In the genomic region with DNA sequence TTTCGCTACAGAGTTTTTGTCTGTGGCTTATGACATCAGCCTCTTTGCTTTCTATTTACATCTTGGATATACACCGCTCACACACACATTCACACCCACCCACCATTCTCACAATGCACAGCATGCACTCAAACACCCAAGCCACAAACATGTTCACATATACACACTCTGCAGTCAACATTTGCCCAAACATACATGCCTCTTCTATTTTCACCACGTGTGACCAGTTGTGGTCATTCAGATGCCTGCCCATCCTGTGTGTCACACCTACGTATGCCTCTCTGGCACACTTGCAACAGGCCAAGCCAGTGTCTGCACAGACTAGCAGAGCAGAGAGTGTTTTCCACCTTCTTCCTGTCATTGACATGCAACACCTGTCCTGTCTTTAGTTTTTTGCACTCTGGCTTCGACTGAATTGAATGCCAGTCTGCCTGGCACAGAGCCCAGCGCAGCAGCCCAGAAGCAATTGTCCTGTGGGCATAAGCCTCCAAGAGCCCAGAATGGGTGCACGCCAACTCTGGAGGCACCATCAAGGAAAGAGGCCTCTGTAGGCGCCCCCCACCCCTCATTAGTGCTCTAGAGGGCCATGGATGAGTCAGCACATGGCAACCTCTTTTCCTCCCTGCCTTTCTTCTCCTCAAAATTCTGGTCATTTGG, we compare ENCODE assay signal across 11 cellular contexts. TPM values are rescaled to one million over a fixed set of nuclear protein-coding genes. Genes with fewer than 3 reads are reported as not detected.
A peak's percentile ranks its signal among the peaks of the same experiment; 100 is the strongest.
DNase-seq lines count a peak whose midpoint lies in the region; ATAC-seq and TF ChIP-seq lines count a peak whose summit lies in the region.
"Had no signal": no experiment of that assay in that cellular context is flagged by ENCODE, and none has a peak within 500 bp of the region (broad histone marks: within the 10 kb centered on the region; RNA-seq: fewer than 3 reads in every experiment).

No MANE protein-coding gene starts in this region.

- POLR2A ChIA-PET in MCF 10A (lab: Yijun Ruan, JAX) (no interaction called here), T-cell (lab: Charles Lee) (no interaction called here)

- no peak for TF ChIP-seq POLR2A in breast epithelium (IDR thresholded peaks at IDR 0.05)

- no TSS peak for BruUV-seq in MCF 10A (replicated peaks; lab: Mats Ljungman, UMichigan)

- no peak overlapping the region for H3K4me3 Mint-ChIP-seq in MCF 10A (ENCODE audit: unreplicated experiment)
- H3K4me3 Mint-ChIP-seq in T-cell: no peak overlapping the region
- no peak overlapping the region for H3K4me3 Mint-ChIP-seq in CD14-positive monocyte
- H3K4me3 Mint-ChIP-seq: activated CD4-positive, alpha-beta memory T cell treated with anti-CD3 and anti-CD28 coated beads for 36 hours had no signal

- no peaks in the 10 kb centered on the region for H3K27me3 ChIP-seq in breast epithelium

- H3K4me3 ChIP-seq in breast epithelium: no peak overlapping the region

- H3K27me3 Mint-ChIP-seq in MCF 10A (ENCODE audit: insufficient read depth, unreplicated experiment) (no peaks in the 10 kb centered on the region), T-cell (peaks cover 0 to 12% of the 10 kb centered on the region in 2 donors), CD14-positive monocyte (ENCODE audit: low read depth in 3 of 3) (peaks cover 1 to 5% (median 2%) of the 10 kb centered on the region in 3 donors)

- no peak overlapping the region for H3K27ac ChIP-seq in breast epithelium

- H3K27ac Mint-ChIP-seq in MCF 10A (ENCODE audit: low read depth, unreplicated experiment) (no peak overlapping the region), T-cell (no peak overlapping the region), CD14-positive monocyte (no peak overlapping the region)
- H3K27ac Mint-ChIP-seq: activated CD4-positive, alpha-beta memory T cell treated with anti-CD3 and anti-CD28 coated beads for 36 hours had no signal

- H3K9me3 ChIP-seq in breast epithelium: no peaks in the 10 kb centered on the region

- H3K9me3 Mint-ChIP-seq in MCF 10A (ENCODE audit: unreplicated experiment): peaks cover 8% of the 10 kb centered on the region
- no peaks in the 10 kb centered on the region for H3K9me3 Mint-ChIP-seq in T-cell
- H3K9me3 Mint-ChIP-seq in CD14-positive monocyte: peaks cover 0 to 5% (median 0%) of the 10 kb centered on the region in 7 donors
- H3K9me3 Mint-ChIP-seq: activated CD4-positive, alpha-beta memory T cell treated with anti-CD3 and anti-CD28 coated beads for 36 hours had no signal

- H3K4me1 Mint-ChIP-seq in MCF 10A (ENCODE audit: insufficient read depth, unreplicated experiment) (peaks cover 17% of the 10 kb centered on the region), T-cell (no peaks in the 10 kb centered on the region), CD14-positive monocyte (no peaks in the 10 kb centered on the region)

- CTCF ChIA-PET in MCF 10A (lab: Yijun Ruan, JAX) (interaction anchor here (0.5 to 2.3 kb wide), 4 partner anchors 15 to 218 kb away, joined by 4 to 9 read pairs (median 7); no protein-coding TSS in a partner anchor), T-cell (lab: Charles Lee) (no interaction called here)

- DNase-seq in MCF 10A (ENCODE audit: unreplicated experiment) (peak; percentile 43), breast epithelium (ENCODE audit: low spot score in 2 of 2) (no peak), NCI-H2196 treated with DMSO at 0.1 percent for 48 hours (lab: John Stamatoyannopoulos, UW; ENCODE audit: unreplicated experiment) (peak; percentile 83), superior temporal gyrus (ENCODE audit: extremely low spot score) (peak; percentile 53), T-cell (no peak), CD14-positive monocyte (ENCODE audit: low spot score) (no peak), NCI-H146 treated with DMSO at 0.1 percent for 48 hours (lab: John Stamatoyannopoulos, UW; ENCODE audit: unreplicated experiment) (no peak)
- DNase-seq: activated CD4-positive, alpha-beta memory T cell treated with anti-CD3 and anti-CD28 coated beads for 36 hours; SW 1271 had no signal

- intact Hi-C loops in MCF 10A (cut with micrococcal nuclease) (no loop called here), breast epithelium (cut with DNase I; ENCODE audit: low total_unique reads) (no loop called here), CD14-positive monocyte (cut with micrococcal nuclease) (no loop called here)

- H3K36me3 Mint-ChIP-seq in MCF 10A (ENCODE audit: insufficient read depth, unreplicated experiment) (no peaks in the 10 kb centered on the region), T-cell (no peaks in the 10 kb centered on the region), CD14-positive monocyte (no peaks in the 10 kb centered on the region)
- H3K36me3 Mint-ChIP-seq: activated CD4-positive, alpha-beta memory T cell treated with anti-CD3 and anti-CD28 coated beads for 36 hours had no signal

- TF ChIP-seq CTCF in MCF 10A (IDR thresholded peaks at IDR 0.05; ENCODE audit: unreplicated experiment): no peak
- no peak for TF ChIP-seq CTCF in breast epithelium (IDR thresholded peaks at IDR 0.05)
- TF ChIP-seq CTCF in CD14-positive monocyte (IDR thresholded peaks at IDR 0.05): no peak

- no peaks in the 10 kb centered on the region for H3K36me3 ChIP-seq in breast epithelium

- no peaks in the 10 kb centered on the region for H3K4me1 ChIP-seq in breast epithelium

- ATAC-seq in esophagus mucosa (peak; percentile 48), T-cell (replicated peaks in 1 of 4) (no peak)

RNA-seq across cellular contexts. Expression of a gene that starts 37.7 kb away (rescaled TPM):
- total RNA-seq in MCF 10A (2022) (not detected in 2 replicates), breast epithelium (1 to 10 TPM in 2 of 3 donors, under 1 TPM in 1; 0.32 to 2.5 (median 2.0) TPM), esophagus mucosa (0.72 TPM), T-cell (under 1 TPM in 1 of 5 donors, not detected in 4; 0.03 TPM)
- not detected for polyA plus RNA-seq in CD14-positive monocyte
- total RNA-seq: activated CD4-positive, alpha-beta memory T cell treated with anti-CD3 and anti-CD28 coated beads for 36 hours had no signal
- polyA plus RNA-seq: BJ had no signal

Comparison
In these comparisons a context has a peak if more than half of its experiments do, and no peak if none do; other contexts are left out.
1. DNase-seq: peak in MCF 10A (single experiment), NCI-H2196 treated with DMSO at 0.1 percent for 48 hours (single experiment) and superior temporal gyrus (single experiment); none in breast epithelium (0 of 2), T-cell (0 of 34), CD14-positive monocyte (single experiment) and NCI-H146 treated with DMSO at 0.1 percent for 48 hours (single experiment).